Comparison of ENCODE assay signal across 19 cellular contexts in the genomic region with DNA sequence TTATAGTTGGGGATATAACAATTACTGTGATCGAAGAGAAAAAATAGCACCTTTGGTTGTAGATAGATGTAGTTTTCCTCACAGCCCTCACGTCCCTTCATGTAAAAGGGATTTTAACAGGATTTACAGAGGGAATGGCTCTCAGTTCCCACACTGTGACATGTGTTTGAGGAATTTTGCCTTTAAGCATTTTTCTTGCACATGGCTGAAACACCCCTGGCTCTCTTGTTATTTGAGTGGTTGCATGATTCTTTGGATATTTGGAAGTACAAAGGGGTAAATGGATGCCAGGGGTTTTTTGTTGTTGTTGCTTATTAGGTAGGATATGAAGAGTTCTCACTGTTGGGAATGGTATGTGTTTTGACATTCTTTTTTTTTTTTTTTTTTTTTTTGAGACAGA. TPM values are rescaled to one million over a fixed set of nuclear protein-coding genes. Genes with fewer than 3 reads are reported as not detected.
DNase-seq lines count a peak whose midpoint lies in the region; ATAC-seq and TF ChIP-seq lines count a peak whose summit lies in the region.
"Had no signal": no experiment of that assay in that cellular context is flagged by ENCODE, and none has a peak within 500 bp of the region (broad histone marks: within the 10 kb centered on the region; RNA-seq: fewer than 3 reads in every experiment).

No MANE protein-coding gene starts in this region.

- peaks cover 24 to 82% (median 36%) of the 10 kb centered on the region in 3 donors for H3K4me1 ChIP-seq in esophagus squamous epithelium

- TF ChIP-seq CTCF in AG10803 (conservative IDR thresholded peaks at IDR 0.05; ENCODE audit: low read length) (no peak), esophagus squamous epithelium (IDR thresholded peaks at IDR 0.05) (no peak), osteocyte (IDR thresholded peaks at IDR 0.05) (no peak)

- H3K27ac ChIP-seq in esophagus squamous epithelium: peak overlapping the region in 3 of 4 donors; percentile 19 to 47 (median 34)

- H3K36me3 ChIP-seq in esophagus squamous epithelium: no peaks in the 10 kb centered on the region

- no peak overlapping the region for H3K4me3 ChIP-seq in AG10803 (ENCODE audit: low read length)
- no peak overlapping the region for H3K4me3 ChIP-seq in esophagus squamous epithelium

- no peaks in the 10 kb centered on the region for H3K27me3 ChIP-seq in esophagus squamous epithelium

- H3K4me1 Mint-ChIP-seq in osteocyte (ENCODE audit: unreplicated experiment): peaks cover 97% of the 10 kb centered on the region
- peaks cover 3% of the 10 kb centered on the region for H3K4me1 Mint-ChIP-seq in activated CD8-positive, alpha-beta memory T cell treated with anti-CD3 and anti-CD28 coated beads, Interleukin-2, amount 10 ng/mL, durations not matched to agents 7 days and 5 days
- H3K4me1 Mint-ChIP-seq: CD14-positive monocyte had no signal

- H3K36me3 Mint-ChIP-seq in osteocyte (ENCODE audit: unreplicated experiment): peaks cover 4% of the 10 kb centered on the region
- peaks cover 6% of the 10 kb centered on the region for H3K36me3 Mint-ChIP-seq in activated CD8-positive, alpha-beta memory T cell treated with anti-CD3 and anti-CD28 coated beads, Interleukin-2, amount 10 ng/mL, durations not matched to agents 7 days and 5 days

- no peaks in the 10 kb centered on the region for H3K9me3 ChIP-seq in esophagus squamous epithelium

- intact Hi-C loops in esophagus squamous epithelium (cut with DNase I): no loop called here

- 53 to 59% methylated on average over 2 of the region's 2 CpGs for WGBS in esophagus squamous epithelium, 2 donors

- no peak for TF ChIP-seq POLR2A in esophagus squamous epithelium (IDR thresholded peaks at IDR 0.05)

- peak overlapping the region; percentile 93 for H3K27ac Mint-ChIP-seq in osteocyte (ENCODE audit: unreplicated experiment)
- no peak overlapping the region for H3K27ac Mint-ChIP-seq in activated CD8-positive, alpha-beta memory T cell treated with anti-CD3 and anti-CD28 coated beads, Interleukin-2, amount 10 ng/mL, durations not matched to agents 7 days and 5 days
- H3K27ac Mint-ChIP-seq: CD14-positive monocyte had no signal

- no peaks in the 10 kb centered on the region for H3K27me3 Mint-ChIP-seq in osteocyte (ENCODE audit: unreplicated experiment)
- H3K27me3 Mint-ChIP-seq in activated CD8-positive, alpha-beta memory T cell treated with anti-CD3 and anti-CD28 coated beads, Interleukin-2, amount 10 ng/mL, durations not matched to agents 7 days and 5 days: no peaks in the 10 kb centered on the region

- CTCF ChIA-PET in activated CD8-positive, alpha-beta memory T cell treated with anti-CD3 and anti-CD28 coated beads, Interleukin-2, amount 10 ng/mL, durations not matched to agents 7 days and 5 days (lab: Charles Lee): no interaction called here

- no peak overlapping the region for H3K4me3 Mint-ChIP-seq in osteocyte (ENCODE audit: unreplicated experiment)
- H3K4me3 Mint-ChIP-seq in activated CD8-positive, alpha-beta memory T cell treated with anti-CD3 and anti-CD28 coated beads, Interleukin-2, amount 10 ng/mL, durations not matched to agents 7 days and 5 days: no peak overlapping the region
- H3K4me3 Mint-ChIP-seq: CD14-positive monocyte had no signal

- DNase-seq in AG10803 (ENCODE audit: low read depth) (peak; percentile 71), RPMI7951 (ENCODE audit: low read depth) (peak; percentile 44), esophagus squamous epithelium (lab: John Stamatoyannopoulos, UW) (no peak), osteocyte (ENCODE audit: extremely low spot score, unreplicated experiment) (no peak)
- no peak for DNase-seq in activated CD8-positive, alpha-beta memory T cell treated with anti-CD3 and anti-CD28 coated beads, Interleukin-2, amount 10 ng/mL, durations not matched to agents 7 days and 5 days
- DNase-seq: 8988T, COR-L47, DMS153, HCEC 1CT, KBM-7, NCI-H1092 treated with DMSO at 0.1 percent for 48 hours, NCI-H1694, NCI-H345, NCI-H69 had no signal

- no peak for ATAC-seq in HG02852 (IDR thresholded peaks at IDR 0.05; ENCODE audit: unreplicated experiment)
- no peak for ATAC-seq in GM21723 (IDR thresholded peaks at IDR 0.05; ENCODE audit: unreplicated experiment)
- ATAC-seq in activated CD8-positive, alpha-beta memory T cell treated with anti-CD3 and anti-CD28 coated beads, Interleukin-2, amount 10 ng/mL, durations not matched to agents 7 days and 5 days: no peak
- no peak for ATAC-seq in HG03457 (IDR thresholded peaks at IDR 0.05; ENCODE audit: unreplicated experiment)
- ATAC-seq: Right ventricle myocardium inferior had no signal

- H3K9me3 Mint-ChIP-seq in osteocyte (ENCODE audit: unreplicated experiment): no peaks in the 10 kb centered on the region
- H3K9me3 Mint-ChIP-seq in activated CD8-positive, alpha-beta memory T cell treated with anti-CD3 and anti-CD28 coated beads, Interleukin-2, amount 10 ng/mL, durations not matched to agents 7 days and 5 days (ENCODE audit: low read depth): no peaks in the 10 kb centered on the region
- H3K9me3 Mint-ChIP-seq: CD14-positive monocyte had no signal

RNA-seq across cellular contexts. Expression of gene JAG1, which starts 48.2 kb away (rescaled TPM):
- total RNA-seq in RPMI7951 (2014; rRNA removed; shearing (Covaris generic)): 3.0 and 3.1 TPM in 2 replicates
- total RNA-seq in esophagus squamous epithelium (100 to 1,000 TPM in 3 of 4 donors, 10 to 100 TPM in 1; 89.6 to 182 (median 123) TPM), osteocyte (246 and 254 TPM in 2 replicates)
- total RNA-seq in activated CD8-positive, alpha-beta memory T cell treated with anti-CD3 and anti-CD28 coated beads, Interleukin-2, amount 10 ng/mL, durations not matched to agents 7 days and 5 days: under 1 TPM; 0.15 to 0.54 TPM

Comparison
In these comparisons a context has a peak if more than half of its experiments do, and no peak if none do; other contexts are left out.
1. DNase-seq: peak in AG10803 (single experiment) and RPMI7951 (single experiment); none in esophagus squamous epithelium (single experiment), osteocyte (single experiment) and activated CD8-positive, alpha-beta memory T cell treated with anti-CD3 and anti-CD28 coated beads, Interleukin-2, amount 10 ng/mL, durations not matched to agents 7 days and 5 days (single experiment).
2. RNA of gene JAG1, which starts 48.2 kb away (total RNA-seq): 246 to 254 TPM in osteocyte and 89.6 to 182 TPM in esophagus squamous epithelium; 3.0 to 3.1 TPM in RPMI7951 and 0.15 to 0.54 TPM in activated CD8-positive, alpha-beta memory T cell treated with anti-CD3 and anti-CD28 coated beads, Interleukin-2, amount 10 ng/mL, durations not matched to agents 7 days and 5 days; every median in the first group is over 10 times any median in the second.